Comparison of ENCODE assay signal across 20 cellular contexts in the genomic region with DNA sequence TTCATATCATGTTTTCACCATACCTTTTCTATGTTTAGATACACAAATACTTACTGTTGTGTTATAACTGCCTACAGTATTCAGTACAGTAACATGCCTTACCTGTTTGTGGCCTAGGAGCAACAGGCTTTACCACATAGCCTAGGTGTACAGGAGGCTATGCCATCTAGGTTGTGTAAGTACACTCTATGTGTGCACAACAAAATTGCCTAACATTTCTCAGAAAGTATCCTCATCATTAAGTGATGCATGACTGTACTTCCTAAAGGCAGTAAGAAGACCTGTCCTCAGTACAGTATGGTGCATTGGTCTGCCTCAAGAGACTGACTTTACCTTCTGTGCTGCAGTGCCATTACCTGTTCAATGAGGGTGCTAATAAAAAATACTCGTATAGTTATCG. TPM values are rescaled to one million over a fixed set of nuclear protein-coding genes. Genes with fewer than 3 reads are reported as not detected.
"Had no signal": no experiment of that assay in that cellular context is flagged by ENCODE, and none has a peak within 500 bp of the region (broad histone marks: within the 10 kb centered on the region; RNA-seq: fewer than 3 reads in every experiment).

No MANE protein-coding gene starts in this region.

- H3K36me3 ChIP-seq: colonic mucosa had no signal

- DNase-seq: activated CD4-positive, alpha-beta T cell treated with anti-CD3 and anti-CD28 coated beads, Interleukin-2, amount 50 U/mL, for 1 hour; activated CD8-positive, alpha-beta memory T cell treated with anti-CD3 and anti-CD28 coated beads, Interleukin-2, amount 50 U/mL, for 48 hours; activated naive CD4-positive, alpha-beta T cell; activated naive CD8-positive, alpha-beta T cell treated with anti-CD3 and anti-CD28 coated beads for 36 hours; amygdala; body of pancreas; central memory CD4-positive, alpha-beta T cell; colonic mucosa; immature natural killer cell; lower lobe of right lung; spleen; stimulated activated CD8-positive, alpha-beta memory T cell treated with anti-CD3 and anti-CD28 coated beads, Interleukin-4, amount 100 ng/mL, for 48 hours; stimulated activated naive CD4-positive, alpha-beta T cell; T1000; thyroid gland had no signal

- H3K27me3 ChIP-seq: body of pancreas, colonic mucosa, spleen, thyroid gland had no signal

- H3K4me3 ChIP-seq: body of pancreas, colonic mucosa, lower lobe of right lung, spleen, thyroid gland had no signal

- H3K4me1 ChIP-seq: colonic mucosa had no signal

- H3K27ac Mint-ChIP-seq: activated naive CD8-positive, alpha-beta T cell treated with anti-CD3 and anti-CD28 coated beads for 36 hours; immature natural killer cell; mesothelial cell of epicardium; natural killer cell treated with Interleukin-12 subunit alpha and Interleukin-12 subunit beta and Interleukin-15 and Interleukin-18, amount 100 ng/mL, for 72 hours had no signal

- H3K27ac ChIP-seq: body of pancreas, colonic mucosa, lower lobe of right lung, spleen, thyroid gland had no signal

- ATAC-seq: body of pancreas; natural killer cell treated with Interleukin-12 subunit alpha and Interleukin-12 subunit beta and Interleukin-15 and Interleukin-18, amount 100 ng/mL, for 72 hours; SK-N-SH treated with all-trans-retinoic acid at 6 μM for 48 hours had no signal

- H3K4me3 Mint-ChIP-seq: activated naive CD8-positive, alpha-beta T cell treated with anti-CD3 and anti-CD28 coated beads for 36 hours; immature natural killer cell; mesothelial cell of epicardium; natural killer cell treated with Interleukin-12 subunit alpha and Interleukin-12 subunit beta and Interleukin-15 and Interleukin-18, amount 100 ng/mL, for 72 hours had no signal

- H3K27me3 Mint-ChIP-seq: activated naive CD8-positive, alpha-beta T cell treated with anti-CD3 and anti-CD28 coated beads for 36 hours; natural killer cell treated with Interleukin-12 subunit alpha and Interleukin-12 subunit beta and Interleukin-15 and Interleukin-18, amount 100 ng/mL, for 72 hours had no signal

- H3K9me3 Mint-ChIP-seq: activated naive CD8-positive, alpha-beta T cell treated with anti-CD3 and anti-CD28 coated beads for 36 hours; immature natural killer cell; mesothelial cell of epicardium; natural killer cell treated with Interleukin-12 subunit alpha and Interleukin-12 subunit beta and Interleukin-15 and Interleukin-18, amount 100 ng/mL, for 72 hours had no signal

- H3K9me3 ChIP-seq: body of pancreas, colonic mucosa, lower lobe of right lung, spleen, thyroid gland had no signal

- FAIRE-seq: urothelium cell line had no signal

RNA-seq across cellular contexts. Expression of gene C9orf152, which starts 40.4 kb away (rescaled TPM):
- total RNA-seq: activated naive CD8-positive, alpha-beta T cell treated with anti-CD3 and anti-CD28 coated beads for 36 hours; mesothelial cell of epicardium; natural killer cell treated with Interleukin-12 subunit alpha and Interleukin-12 subunit beta and Interleukin-15 and Interleukin-18, amount 100 ng/mL, for 72 hours; spleen; subcutaneous adipose tissue had no signal
- polyA plus RNA-seq: immature natural killer cell, spleen had no signal
